Comparison of ENCODE assay signal across 25 cellular contexts in the genomic region with DNA sequence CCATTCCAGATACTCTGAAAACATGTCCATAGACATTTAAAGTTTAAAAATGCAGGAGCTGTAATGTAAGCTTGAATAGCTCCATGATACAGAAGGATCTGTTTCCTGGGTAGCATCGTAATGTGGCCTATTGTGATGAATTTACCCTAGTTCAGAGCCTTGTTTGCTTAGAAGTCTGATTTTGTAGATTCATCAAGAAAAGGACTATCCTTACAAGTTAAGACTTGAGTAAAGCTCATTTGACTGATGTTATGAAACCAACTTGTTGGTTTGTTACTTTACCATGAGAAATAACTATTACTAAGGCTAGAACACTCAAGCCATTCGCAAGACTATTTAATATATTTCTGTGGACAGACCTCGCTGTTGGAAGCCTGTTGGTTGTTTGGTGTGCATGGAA.
"Had no signal": no experiment of that assay in that cellular context is flagged by ENCODE, and none has a peak within 500 bp of the region (broad histone marks: within the 10 kb centered on the region; RNA-seq: fewer than 3 reads in every experiment).

No MANE protein-coding gene starts in this region.

- H3K4me3 ChIP-seq: ascending aorta, colonic mucosa, dorsolateral prefrontal cortex, gastroesophageal sphincter had no signal

- H3K27me3 Mint-ChIP-seq: activated CD4-positive, alpha-beta memory T cell treated with anti-CD3 and anti-CD28 coated beads, Interleukin-2, amount 10 ng/mL, durations not matched to agents 7 days and 5 days; activated CD4-positive, alpha-beta T cell treated with anti-CD3 and anti-CD28 coated beads, Interleukin-2, amount 10 ng/mL, durations not matched to agents 7 days and 5 days; activated naive CD4-positive, alpha-beta T cell treated with anti-CD3 and anti-CD28 coated beads, Interleukin-2, amount 10 ng/mL, durations not matched to agents 7 days and 5 days; activated naive CD8-positive, alpha-beta T cell treated with anti-CD3 and anti-CD28 coated beads, Interleukin-2, amount 10 ng/mL, durations not matched to agents 7 days and 5 days; activated T-cell treated with anti-CD3 and anti-CD28 coated beads, Interleukin-2, amount 50 U/mL, for 24 hours; dendritic cell treated with granulocyte-macrophage colony-stimulating factor and Interleukin-4, amounts not matched to agents 40 ng/mL and 50 ng/mL, for 4 days had no signal

- H3K27ac ChIP-seq: brain microvascular endothelial cell, colonic mucosa, epithelial cell of prostate, gastroesophageal sphincter had no signal

- ATAC-seq: activated naive CD4-positive, alpha-beta T cell treated with anti-CD3 and anti-CD28 coated beads, Interleukin-2, amount 50 U/mL, for 72 hours; activated T-cell treated with anti-CD3 and anti-CD28 coated beads, Interleukin-2, amount 50 U/mL, for 72 hours; gastroesophageal sphincter had no signal

- H3K4me3 Mint-ChIP-seq: activated CD4-positive, alpha-beta memory T cell treated with anti-CD3 and anti-CD28 coated beads, Interleukin-2, amount 10 ng/mL, durations not matched to agents 7 days and 5 days; activated CD4-positive, alpha-beta T cell treated with anti-CD3 and anti-CD28 coated beads, Interleukin-2, amount 10 ng/mL, durations not matched to agents 7 days and 5 days; activated naive CD4-positive, alpha-beta T cell treated with anti-CD3 and anti-CD28 coated beads, Interleukin-2, amount 10 ng/mL, durations not matched to agents 7 days and 5 days; activated naive CD8-positive, alpha-beta T cell treated with anti-CD3 and anti-CD28 coated beads, Interleukin-2, amount 10 ng/mL, durations not matched to agents 7 days and 5 days; activated T-cell treated with anti-CD3 and anti-CD28 coated beads, Interleukin-2, amount 50 U/mL, for 24 hours; activated T-cell treated with anti-CD3 and anti-CD28 coated beads, Interleukin-2, amount 50 U/mL, for 72 hours; dendritic cell treated with granulocyte-macrophage colony-stimulating factor and Interleukin-4, amounts not matched to agents 40 ng/mL and 50 ng/mL, for 4 days had no signal

- H3K9me3 ChIP-seq: ascending aorta, colonic mucosa, gastroesophageal sphincter had no signal

- DNase-seq: activated CD4-positive, alpha-beta memory T cell treated with anti-CD3 and anti-CD28 coated beads, Interleukin-2, amount 10 ng/mL, durations not matched to agents 7 days and 5 days; activated CD4-positive, alpha-beta T cell treated with anti-CD3 and anti-CD28 coated beads for 1 hour; activated CD4-positive, alpha-beta T cell treated with anti-CD3 and anti-CD28 coated beads for 4 hours; activated CD4-positive, alpha-beta T cell treated with anti-CD3 and anti-CD28 coated beads, Interleukin-2, amount 10 ng/mL, durations not matched to agents 7 days and 5 days; activated CD4-positive, alpha-beta T cell treated with anti-CD3 and anti-CD28 coated beads, Interleukin-2, amount 50 U/mL, for 4 hours; activated CD8-positive, alpha-beta memory T cell treated with anti-CD3 and anti-CD28 coated beads, Interleukin-2, amount 50 U/mL, for 48 hours; activated gamma-delta T cell; activated naive CD4-positive, alpha-beta T cell; activated naive CD4-positive, alpha-beta T cell treated with anti-CD3 and anti-CD28 coated beads, Interleukin-2, amount 10 ng/mL, durations not matched to agents 7 days and 5 days; activated naive CD8-positive, alpha-beta T cell treated with anti-CD3 and anti-CD28 coated beads, Interleukin-2, amount 10 ng/mL, durations not matched to agents 7 days and 5 days; activated T-cell treated with anti-CD3 and anti-CD28 coated beads for 4 hours; activated T-cell treated with anti-CD3 and anti-CD28 coated beads, Interleukin-2, amount 50 U/mL, for 24 hours; activated T-cell treated with anti-CD3 and anti-CD28 coated beads, Interleukin-2, amount 50 U/mL, for 72 hours; brain microvascular endothelial cell; caudate nucleus; colonic mucosa; dorsolateral prefrontal cortex; effector memory CD4-positive, alpha-beta T cell; foreskin fibroblast; T-helper 2 cell had no signal

- H3K27me3 ChIP-seq: ascending aorta, brain microvascular endothelial cell, colonic mucosa, dorsolateral prefrontal cortex, gastroesophageal sphincter had no signal

- H3K27ac Mint-ChIP-seq: activated CD4-positive, alpha-beta memory T cell treated with anti-CD3 and anti-CD28 coated beads, Interleukin-2, amount 10 ng/mL, durations not matched to agents 7 days and 5 days; activated CD4-positive, alpha-beta T cell treated with anti-CD3 and anti-CD28 coated beads, Interleukin-2, amount 10 ng/mL, durations not matched to agents 7 days and 5 days; activated naive CD4-positive, alpha-beta T cell treated with anti-CD3 and anti-CD28 coated beads, Interleukin-2, amount 10 ng/mL, durations not matched to agents 7 days and 5 days; activated naive CD4-positive, alpha-beta T cell treated with anti-CD3 and anti-CD28 coated beads, Interleukin-2, amount 50 U/mL, for 72 hours; activated naive CD8-positive, alpha-beta T cell treated with anti-CD3 and anti-CD28 coated beads, Interleukin-2, amount 10 ng/mL, durations not matched to agents 7 days and 5 days; activated T-cell treated with anti-CD3 and anti-CD28 coated beads, Interleukin-2, amount 50 U/mL, for 24 hours; activated T-cell treated with anti-CD3 and anti-CD28 coated beads, Interleukin-2, amount 50 U/mL, for 72 hours; dendritic cell treated with granulocyte-macrophage colony-stimulating factor and Interleukin-4, amounts not matched to agents 40 ng/mL and 50 ng/mL, for 4 days had no signal

- H3K36me3 ChIP-seq: colonic mucosa had no signal

- H3K9me3 Mint-ChIP-seq: activated CD4-positive, alpha-beta memory T cell treated with anti-CD3 and anti-CD28 coated beads, Interleukin-2, amount 10 ng/mL, durations not matched to agents 7 days and 5 days; activated CD4-positive, alpha-beta T cell treated with anti-CD3 and anti-CD28 coated beads, Interleukin-2, amount 10 ng/mL, durations not matched to agents 7 days and 5 days; activated naive CD4-positive, alpha-beta T cell treated with anti-CD3 and anti-CD28 coated beads, Interleukin-2, amount 10 ng/mL, durations not matched to agents 7 days and 5 days; activated naive CD4-positive, alpha-beta T cell treated with anti-CD3 and anti-CD28 coated beads, Interleukin-2, amount 50 U/mL, for 72 hours; activated naive CD8-positive, alpha-beta T cell treated with anti-CD3 and anti-CD28 coated beads, Interleukin-2, amount 10 ng/mL, durations not matched to agents 7 days and 5 days; activated T-cell treated with anti-CD3 and anti-CD28 coated beads, Interleukin-2, amount 50 U/mL, for 24 hours; activated T-cell treated with anti-CD3 and anti-CD28 coated beads, Interleukin-2, amount 50 U/mL, for 72 hours; dendritic cell treated with granulocyte-macrophage colony-stimulating factor and Interleukin-4, amounts not matched to agents 40 ng/mL and 50 ng/mL, for 4 days had no signal

- H3K4me1 ChIP-seq: colonic mucosa had no signal
